8 cellular contexts compared by ENCODE assay signal in genomic region chr7:108181073-108181985, GRCh38. TPM values are rescaled to one million over a fixed set of nuclear protein-coding genes. Genes with fewer than 3 reads are reported as not detected.
A peak's percentile ranks its signal among the peaks of the same experiment; 100 is the strongest.
DNase-seq lines count a peak whose midpoint lies in the region; ATAC-seq and TF ChIP-seq lines count a peak whose summit lies in the region.

No MANE protein-coding gene starts in this region.

- H3K27ac ChIP-seq in A673 (ENCODE audit: low read depth, low read length, poor library complexity, severe bottlenecking) (no peak overlapping the region), esophagus muscularis mucosa (replicated peaks in 1 of 4) (no peak overlapping the region)

- H3K36me3 ChIP-seq in A673 (ENCODE audit: insufficient read depth, low read length, poor library complexity, severe bottlenecking): no peaks in the 10 kb centered on the region
- H3K36me3 ChIP-seq in esophagus muscularis mucosa: no peaks in the 10 kb centered on the region

- peak; percentile 41 to 65 for ATAC-seq in naive thymus-derived CD8-positive, alpha-beta T cell
- ATAC-seq in HG02970 (IDR thresholded peaks at IDR 0.05; ENCODE audit: low FRiP score, unreplicated experiment): no peak
- no peak for ATAC-seq in HG03095 (IDR thresholded peaks at IDR 0.05; ENCODE audit: unreplicated experiment)

- no peak for TF ChIP-seq POLR2A in esophagus muscularis mucosa (IDR thresholded peaks at IDR 0.05; ENCODE audit: low read depth)

- peak; percentile 72 for DNase-seq in A673 (ENCODE audit: low spot score)
- peak; percentile 64 for DNase-seq in LoVo (ENCODE audit: low spot score)
- DNase-seq in RPMI7951 (ENCODE audit: low read depth): peak; percentile 53
- DNase-seq in esophagus muscularis mucosa (ENCODE audit: extremely low spot score): no peak
- DNase-seq in naive thymus-derived CD8-positive, alpha-beta T cell: peak in 4 of 10 donors; percentile 4 to 67 (median 58)

- no peaks in the 10 kb centered on the region for H3K4me1 ChIP-seq in A673 (ENCODE audit: insufficient read depth, low read length, poor library complexity, severe bottlenecking)
- no peaks in the 10 kb centered on the region for H3K4me1 ChIP-seq in esophagus muscularis mucosa

- H3K27me3 Mint-ChIP-seq in naive thymus-derived CD8-positive, alpha-beta T cell: peaks cover 0 to 3% (median 0%) of the 10 kb centered on the region in 5 donors

- TF ChIP-seq CTCF in A673 (conservative IDR thresholded peaks at IDR 0.05; ENCODE audit: low read depth, low read length): peak; percentile 81
- peak; percentile 39; the same call in 1 of the 2 replicates for TF ChIP-seq CTCF in GM12874 (IDR thresholded peaks at IDR 0.05; ENCODE audit: insufficient read depth, low read depth, low read length)
- peak; percentile 65 to 73 (median 71) for TF ChIP-seq CTCF in esophagus muscularis mucosa (IDR thresholded peaks at IDR 0.05)

- no peaks in the 10 kb centered on the region for H3K9me3 Mint-ChIP-seq in naive thymus-derived CD8-positive, alpha-beta T cell

- POLR2A ChIA-PET in A673 (lab: Charles Lee; ENCODE audit: low non-redundant PET): no interaction called here
- POLR2A ChIA-PET in naive thymus-derived CD8-positive, alpha-beta T cell (lab: Charles Lee): no interaction called here

- BruUV-seq in A673 (replicated peaks; lab: Mats Ljungman, UMichigan): no TSS peak

- peaks cover 9 to 66% (median 22%) of the 10 kb centered on the region in 3 donors for H3K36me3 Mint-ChIP-seq in naive thymus-derived CD8-positive, alpha-beta T cell

- H3K27me3 ChIP-seq in A673 (replicated peaks; ENCODE audit: insufficient read depth, low read depth, low read length, poor library complexity) (no peaks in the 10 kb centered on the region), esophagus muscularis mucosa (no peaks in the 10 kb centered on the region)

- WGBS in esophagus muscularis mucosa: 59% methylated on average over 8 of the region's 8 CpGs

- H3K27ac Mint-ChIP-seq in naive thymus-derived CD8-positive, alpha-beta T cell: peak overlapping the region in 1 of 10 donors; percentile 25

- TF ChIP-seq EP300 in esophagus muscularis mucosa (IDR thresholded peaks at IDR 0.05): no peak

- CTCF ChIA-PET in A673 (lab: Charles Lee): no interaction called here

- intact Hi-C loops in A673 (cut with micrococcal nuclease; ENCODE audit: unreplicated experiment) (loop anchor here (1.0 to 5.0 kb wide), 2 partner anchors 111 to 279 kb away; no protein-coding TSS in a partner anchor), esophagus muscularis mucosa (cut with DNase I) (loop anchor here (5.0 kb wide), 1 partner anchor 316 kb away; no protein-coding TSS in a partner anchor)

- no peaks in the 10 kb centered on the region for H3K4me1 Mint-ChIP-seq in naive thymus-derived CD8-positive, alpha-beta T cell

- H3K4me3 ChIP-seq in A673 (ENCODE audit: low read depth, low read length, poor library complexity, severe bottlenecking) (no peak overlapping the region), esophagus muscularis mucosa (no peak overlapping the region)

- no peak overlapping the region for H3K4me3 Mint-ChIP-seq in naive thymus-derived CD8-positive, alpha-beta T cell

- H3K9me3 ChIP-seq in A673 (ENCODE audit: low read depth, low read length, poor library complexity, severe bottlenecking) (no peaks in the 10 kb centered on the region), esophagus muscularis mucosa (no peaks in the 10 kb centered on the region)

RNA-seq across cellular contexts. Expression of gene LAMB4, which starts 51.2 kb away (rescaled TPM):
- total RNA-seq in A673 (2021) (0.09 and 0.21 TPM in 2 replicates), esophagus muscularis mucosa (1 to 10 TPM in 2 of 4 donors, under 1 TPM in 1, not detected in 1; 0.75 to 2.6 (median 1.7) TPM)
- total RNA-seq in RPMI7951 (2014; rRNA removed; shearing (Covaris generic)): 0.10 and 0.24 TPM in 2 replicates
- total RNA-seq in naive thymus-derived CD8-positive, alpha-beta T cell: 1 to 10 TPM in 1 of 2 experiments, under 1 TPM in 1; 0.27 to 1.4 TPM
- not detected for polyA plus RNA-seq in naive thymus-derived CD8-positive, alpha-beta T cell

Comparison
In these comparisons a context has a peak if more than half of its experiments do, and no peak if none do; other contexts are left out.
1. ATAC-seq: peak in naive thymus-derived CD8-positive, alpha-beta T cell (2 of 2); none in HG02970 (single experiment) and HG03095 (single experiment).
2. Peak in every context shown above with its lines, with median percentiles within 50 percentile points of each other: CTCF ChIP-seq.